8 cellular contexts compared by ENCODE assay signal in genomic region chr5:57494104-57495098, GRCh38. TPM values are rescaled to one million over a fixed set of nuclear protein-coding genes. Genes with fewer than 3 reads are reported as not detected.
DNase-seq lines count a peak whose midpoint lies in the region; ATAC-seq and TF ChIP-seq lines count a peak whose summit lies in the region.

No MANE protein-coding gene starts in this region.

- no peaks in the 10 kb centered on the region for H3K9me3 ChIP-seq in CD8-positive, alpha-beta T cell (ENCODE audit: low read length)

- POLR2A ChIA-PET in CD8-positive, alpha-beta T cell (lab: Charles Lee): no interaction called here
- POLR2A ChIA-PET in activated CD4-positive, alpha-beta memory T cell treated with anti-CD3 and anti-CD28 coated beads, Interleukin-2, amount 10 ng/mL, durations not matched to agents 7 days and 5 days (lab: Charles Lee): no interaction called here

- H3K27ac ChIP-seq in CD8-positive, alpha-beta T cell (ENCODE audit: low read depth, low read length): no peak overlapping the region

- no peaks in the 10 kb centered on the region for H3K27me3 Mint-ChIP-seq in CD8-positive, alpha-beta T cell (ENCODE audit: low read depth)
- peaks cover 9% of the 10 kb centered on the region for H3K27me3 Mint-ChIP-seq in activated CD4-positive, alpha-beta memory T cell treated with anti-CD3 and anti-CD28 coated beads, Interleukin-2, amount 10 ng/mL, durations not matched to agents 7 days and 5 days

- no peak for TF ChIP-seq CTCF in CD8-positive, alpha-beta T cell (IDR thresholded peaks at IDR 0.05)
- TF ChIP-seq CTCF in NB4 (IDR thresholded peaks at IDR 0.05; ENCODE audit: low read depth, low read length) (no peak), fibroblast of villous mesenchyme (IDR thresholded peaks at IDR 0.05; ENCODE audit: insufficient read depth, low read depth, low read length) (no peak)

- H3K4me1 ChIP-seq in CD8-positive, alpha-beta T cell (ENCODE audit: insufficient read depth, low read length): peaks cover 17% of the 10 kb centered on the region

- TF ChIP-seq POLR2A in NB4 (IDR thresholded peaks at IDR 0.05; ENCODE audit: extremely low read depth, insufficient read length): no peak

- peaks cover 19% of the 10 kb centered on the region for H3K4me1 Mint-ChIP-seq in CD8-positive, alpha-beta T cell (ENCODE audit: low read depth)
- H3K4me1 Mint-ChIP-seq in activated CD4-positive, alpha-beta memory T cell treated with anti-CD3 and anti-CD28 coated beads, Interleukin-2, amount 10 ng/mL, durations not matched to agents 7 days and 5 days: peaks cover 35% of the 10 kb centered on the region

- CTCF ChIA-PET in CD8-positive, alpha-beta T cell (lab: Charles Lee): interaction anchor here (1.6 kb wide), 1 partner anchor 14 kb away, joined by 3 read pairs; no protein-coding TSS in a partner anchor
- CTCF ChIA-PET in activated CD4-positive, alpha-beta memory T cell treated with anti-CD3 and anti-CD28 coated beads, Interleukin-2, amount 10 ng/mL, durations not matched to agents 7 days and 5 days (lab: Charles Lee): interaction anchor here (0.8 to 2.3 kb wide), 3 partner anchors 10 to 967 kb away, joined by 3 to 9 read pairs (median 8); no protein-coding TSS in a partner anchor

- H3K27me3 ChIP-seq in CD8-positive, alpha-beta T cell (ENCODE audit: insufficient read depth, low read length): no peaks in the 10 kb centered on the region

- H3K4me3 Mint-ChIP-seq in CD8-positive, alpha-beta T cell: no peak overlapping the region
- no peak overlapping the region for H3K4me3 Mint-ChIP-seq in activated CD4-positive, alpha-beta memory T cell treated with anti-CD3 and anti-CD28 coated beads, Interleukin-2, amount 10 ng/mL, durations not matched to agents 7 days and 5 days

- ATAC-seq in CD8-positive, alpha-beta T cell: no peak
- peak; percentile 65 for ATAC-seq in GM21717 (IDR thresholded peaks at IDR 0.05; ENCODE audit: unreplicated experiment)

- H3K9me3 Mint-ChIP-seq in CD8-positive, alpha-beta T cell: no peaks in the 10 kb centered on the region
- H3K9me3 Mint-ChIP-seq in activated CD4-positive, alpha-beta memory T cell treated with anti-CD3 and anti-CD28 coated beads, Interleukin-2, amount 10 ng/mL, durations not matched to agents 7 days and 5 days: no peaks in the 10 kb centered on the region

- H3K36me3 ChIP-seq in CD8-positive, alpha-beta T cell (ENCODE audit: insufficient read depth, low read length): no peaks in the 10 kb centered on the region

- peak in 2 of 7 experiments; percentile 11 to 28 for DNase-seq in CD8-positive, alpha-beta T cell
- DNase-seq in NB4 (ENCODE audit: low read depth) (peak; percentile 45), fibroblast of villous mesenchyme (ENCODE audit: low read depth) (peak; percentile 98), nucleus accumbens (lab: John Stamatoyannopoulos, UW) (no peak), D341Med (ENCODE audit: low spot score) (no peak)
- DNase-seq in activated CD4-positive, alpha-beta memory T cell treated with anti-CD3 and anti-CD28 coated beads, Interleukin-2, amount 10 ng/mL, durations not matched to agents 7 days and 5 days: peak; percentile 34
- peak; percentile 83 for DNase-seq in stimulated activated CD4-positive, alpha-beta T cell treated with anti-CD3 and anti-CD28 coated beads, Interleukin-15, amount 100 ng/mL, for 24 hours

- intact Hi-C loops in CD8-positive, alpha-beta T cell (cut with DNase I, micrococcal nuclease): loop anchor here in 1 of 2 experiments (1.0 to 10.0 kb wide), 2 partner anchors 200 to 965 kb away; no protein-coding TSS in a partner anchor

- no peaks in the 10 kb centered on the region for H3K36me3 Mint-ChIP-seq in CD8-positive, alpha-beta T cell
- H3K36me3 Mint-ChIP-seq in activated CD4-positive, alpha-beta memory T cell treated with anti-CD3 and anti-CD28 coated beads, Interleukin-2, amount 10 ng/mL, durations not matched to agents 7 days and 5 days (ENCODE audit: low read depth): no peaks in the 10 kb centered on the region

- H3K4me3 ChIP-seq in CD8-positive, alpha-beta T cell (ENCODE audit: low read depth, low read length): no peak overlapping the region
- H3K4me3 ChIP-seq in NB4 (ENCODE audit: low read depth, low read length) (no peak overlapping the region), fibroblast of villous mesenchyme (ENCODE audit: low read depth, low read length) (no peak overlapping the region)

- H3K27ac Mint-ChIP-seq in CD8-positive, alpha-beta T cell: peak overlapping the region; percentile 43
- H3K27ac Mint-ChIP-seq in activated CD4-positive, alpha-beta memory T cell treated with anti-CD3 and anti-CD28 coated beads, Interleukin-2, amount 10 ng/mL, durations not matched to agents 7 days and 5 days: peak overlapping the region; percentile 37

RNA-seq across cellular contexts. Expression of gene ACTBL2, which starts 11.8 kb away (rescaled TPM):
- total RNA-seq in CD8-positive, alpha-beta T cell: not detected
- not detected for total RNA-seq in activated CD4-positive, alpha-beta memory T cell treated with anti-CD3 and anti-CD28 coated beads, Interleukin-2, amount 10 ng/mL, durations not matched to agents 7 days and 5 days
- 0.43 and 0.97 TPM in 2 replicates for total RNA-seq in fibroblast of villous mesenchyme

Comparison
In these comparisons a context has a peak if more than half of its experiments do, and no peak if none do; other contexts are left out.
1. DNase-seq: peak in NB4 (single experiment), activated CD4-positive, alpha-beta memory T cell treated with anti-CD3 and anti-CD28 coated beads, Interleukin-2, amount 10 ng/mL, durations not matched to agents 7 days and 5 days (single experiment), fibroblast of villous mesenchyme (single experiment) and stimulated activated CD4-positive, alpha-beta T cell treated with anti-CD3 and anti-CD28 coated beads, Interleukin-15, amount 100 ng/mL, for 24 hours (single experiment); none in nucleus accumbens (0 of 56) and D341Med (single experiment).